10 cellular contexts compared by ENCODE assay signal in genomic region chr1:30185313-30185712, GRCh38.
"Had no signal": no experiment of that assay in that cellular context is flagged by ENCODE, and none has a peak within 500 bp of the region (broad histone marks: within the 10 kb centered on the region; RNA-seq: fewer than 3 reads in every experiment).

No MANE protein-coding gene starts in this region.

- H3K36me3 ChIP-seq: HAP-1 had no signal

- H3K9me3 ChIP-seq: HAP-1 had no signal

- H3K9ac ChIP-seq: GM23248 had no signal

- H3K4me1 ChIP-seq: HAP-1 had no signal

- FAIRE-seq: H1 had no signal

- H3K27ac ChIP-seq: GM23248 had no signal

- H3K27ac Mint-ChIP-seq: GM23338, H9, HFFc6 had no signal

- H3K4me2 ChIP-seq: GM23338 had no signal

- H3K9me3 Mint-ChIP-seq: GM23338, H9 had no signal

- H3K4me1 Mint-ChIP-seq: GM23338, H9 had no signal

- H3K4me3 ChIP-seq: GM23248, GM23338, HAP-1 had no signal

- H3K4me3 Mint-ChIP-seq: GM23338, H9, HFFc6 had no signal

- ATAC-seq: GM23338, HCT116 had no signal

- H2AFZ ChIP-seq: GM23248, GM23338 had no signal

- DNase-seq: GM23248, GOT3, H7, H9, HCEC 1CT, HFFc6 had no signal
